ENCODE assay signal across 8 cellular contexts in genomic region chr20:62143118-62143975, GRCh38. TPM values are rescaled to one million over a fixed set of nuclear protein-coding genes. Genes with fewer than 3 reads are reported as not detected.
DNase-seq lines count a peak whose midpoint lies in the region; ATAC-seq and TF ChIP-seq lines count a peak whose summit lies in the region.

Gene PSMA7 (minus strand): TSS chr20:62143394. CDS start chr20:62143303, 91 bp downstream.
Gene SS18L1 (plus strand): TSS chr20:62143769. CDS start chr20:62143821, 52 bp downstream.

- peak within 1 kb of the TSS; percentile 69 for H3K4me3 ChIP-seq in BJ (ENCODE audit: low read depth, low read length)

- H3K27ac Mint-ChIP-seq in activated CD4-positive, alpha-beta memory T cell treated with anti-CD3 and anti-CD28 coated beads, Interleukin-2, amount 10 ng/mL, durations not matched to agents 7 days and 5 days = peak within 1 kb of the TSS; percentile 90
- H3K27ac Mint-ChIP-seq in memory B cell = peak within 1 kb of the TSS; percentile 90

- peaks cover 13% of the 10 kb centered on the region for H3K36me3 ChIP-seq in BJ (ENCODE audit: control insufficient read depth, insufficient read depth, low read length)

- H3K27me3 Mint-ChIP-seq in activated CD4-positive, alpha-beta memory T cell treated with anti-CD3 and anti-CD28 coated beads, Interleukin-2, amount 10 ng/mL, durations not matched to agents 7 days and 5 days = no peaks in the 10 kb centered on the region
- no peaks in the 10 kb centered on the region for H3K27me3 Mint-ChIP-seq in memory B cell

- H3K9me3 Mint-ChIP-seq in activated CD4-positive, alpha-beta memory T cell treated with anti-CD3 and anti-CD28 coated beads, Interleukin-2, amount 10 ng/mL, durations not matched to agents 7 days and 5 days = no peaks in the 10 kb centered on the region
- H3K9me3 Mint-ChIP-seq in memory B cell = no peaks in the 10 kb centered on the region

- POLR2A ChIA-PET in BJ (lab: Charles Lee) = no interaction called here
- POLR2A ChIA-PET in activated CD4-positive, alpha-beta memory T cell treated with anti-CD3 and anti-CD28 coated beads, Interleukin-2, amount 10 ng/mL, durations not matched to agents 7 days and 5 days (lab: Charles Lee) = interaction anchor here (0.7 to 4.4 kb wide), 5 partner anchors 14 to 159 kb away, joined by 3 to 60 read pairs (median 21); partner anchors contain the start of genes ADRM1, LSM14B, MTG2 and TAF4

- CTCF ChIA-PET in BJ (lab: Yijun Ruan, JAX) = interaction anchor here (1.3 kb wide), 1 partner anchor 11 kb away, joined by 4 read pairs; no protein-coding TSS in a partner anchor
- CTCF ChIA-PET in activated CD4-positive, alpha-beta memory T cell treated with anti-CD3 and anti-CD28 coated beads, Interleukin-2, amount 10 ng/mL, durations not matched to agents 7 days and 5 days (lab: Charles Lee) = interaction anchor here (1.1 kb wide), 1 partner anchor 10 kb away, joined by 3 read pairs; no protein-coding TSS in a partner anchor

- no peak for TF ChIP-seq CTCF in BJ (IDR thresholded peaks at IDR 0.05; ENCODE audit: insufficient read depth, low read depth, low read length)

- H3K4me1 Mint-ChIP-seq in activated CD4-positive, alpha-beta memory T cell treated with anti-CD3 and anti-CD28 coated beads, Interleukin-2, amount 10 ng/mL, durations not matched to agents 7 days and 5 days = peaks cover 50% of the 10 kb centered on the region
- peaks cover 32% of the 10 kb centered on the region for H3K4me1 Mint-ChIP-seq in memory B cell

- peaks cover 43% of the 10 kb centered on the region for H3K36me3 Mint-ChIP-seq in activated CD4-positive, alpha-beta memory T cell treated with anti-CD3 and anti-CD28 coated beads, Interleukin-2, amount 10 ng/mL, durations not matched to agents 7 days and 5 days (ENCODE audit: low read depth)
- H3K36me3 Mint-ChIP-seq in memory B cell = peaks cover 4% of the 10 kb centered on the region

- ATAC-seq in GM19043 (IDR thresholded peaks at IDR 0.05; ENCODE audit: low read depth, unreplicated experiment) = peak; percentile 62
- ATAC-seq in HG03342 (IDR thresholded peaks at IDR 0.05; ENCODE audit: unreplicated experiment) = peak; percentile 76
- peak; percentile 89 for ATAC-seq in memory B cell (ENCODE audit: low read depth)

- no peaks in the 10 kb centered on the region for H3K27me3 ChIP-seq in BJ (ENCODE audit: control insufficient read depth, insufficient read depth, low read length)

- H3K4me3 Mint-ChIP-seq in activated CD4-positive, alpha-beta memory T cell treated with anti-CD3 and anti-CD28 coated beads, Interleukin-2, amount 10 ng/mL, durations not matched to agents 7 days and 5 days = peak within 1 kb of the TSS; percentile 89
- H3K4me3 Mint-ChIP-seq in memory B cell = peak within 1 kb of the TSS; percentile 91

- no peak for DNase-seq in BJ (ENCODE audit: low read depth)
- peak; percentile 51 to 97 for DNase-seq in NCI-H526 (lab: John Stamatoyannopoulos, UW)
- peak; percentile 87 for DNase-seq in activated CD4-positive, alpha-beta memory T cell treated with anti-CD3 and anti-CD28 coated beads, Interleukin-2, amount 10 ng/mL, durations not matched to agents 7 days and 5 days
- DNase-seq in effector CD8-positive, alpha-beta T cell (lab: John Stamatoyannopoulos, UW) = peak; percentile 67
- peak; percentile 83 for DNase-seq in memory B cell (ENCODE audit: low spot score in 2 of 2)
- peak; percentile 71 for DNase-seq in stimulated activated CD8-positive, alpha-beta memory T cell treated with anti-CD3 and anti-CD28 coated beads, Interleukin-12 subunit alpha, Interleukin-12 subunit beta, amount 100 ng/mL, for 1 hour (ENCODE audit: low read depth)

RNA-seq across cellular contexts. Expression of gene PSMA7, which starts in this region (rescaled TPM):
- polyA plus RNA-seq in BJ (2011; rRNA removed) = 319 and 478 TPM in 2 replicates
- polyA minus RNA-seq in BJ (2011; rRNA and poly(A)+ RNA removed) = 102 and 148 TPM in 2 replicates
- 100 to 1,000 TPM; 243 to 246 TPM for total RNA-seq in activated CD4-positive, alpha-beta memory T cell treated with anti-CD3 and anti-CD28 coated beads, Interleukin-2, amount 10 ng/mL, durations not matched to agents 7 days and 5 days

RNA-seq across cellular contexts. Expression of gene SS18L1, which starts in this region (rescaled TPM):
- polyA plus RNA-seq in BJ (2011; rRNA removed) = 5.4 and 6.7 TPM in 2 replicates
- 8.2 and 10.9 TPM in 2 replicates for polyA minus RNA-seq in BJ (2011; rRNA and poly(A)+ RNA removed)
- 10 to 100 TPM; 15.1 to 16.7 TPM for total RNA-seq in activated CD4-positive, alpha-beta memory T cell treated with anti-CD3 and anti-CD28 coated beads, Interleukin-2, amount 10 ng/mL, durations not matched to agents 7 days and 5 days
